18 cellular contexts compared by ENCODE assay signal in genomic region chr17:57774872-57775271, GRCh38. TPM values are rescaled to one million over a fixed set of nuclear protein-coding genes. Genes with fewer than 3 reads are reported as not detected.
DNase-seq lines count a peak whose midpoint lies in the region; ATAC-seq and TF ChIP-seq lines count a peak whose summit lies in the region.
"Had no signal": no experiment of that assay in that cellular context is flagged by ENCODE, and none has a peak within 500 bp of the region (broad histone marks: within the 10 kb centered on the region; RNA-seq: fewer than 3 reads in every experiment).

No MANE protein-coding gene starts in this region.

- no peak for TF ChIP-seq CTCF in HEK293 (tag by site-specific recombination; IDR thresholded peaks at IDR 0.05)
- no peak for TF ChIP-seq CTCF in WERI-Rb-1 (IDR thresholded peaks at IDR 0.05; ENCODE audit: low read depth, low read length)
- no peak for TF ChIP-seq CTCF in neural progenitor cell (IDR thresholded peaks at IDR 0.05)

- no peak overlapping the region for H2AFZ ChIP-seq in neural progenitor cell (replicated peaks)
- H2AFZ ChIP-seq: GM23338 had no signal

- no peak overlapping the region for H3K27ac ChIP-seq in BLaER1
- no peak overlapping the region for H3K27ac ChIP-seq in HEK293 (ENCODE audit: extremely low read depth, low read depth, low read length)
- peak overlapping the region; percentile 81 for H3K27ac ChIP-seq in WERI-Rb-1
- H3K27ac ChIP-seq in neural progenitor cell = no peak overlapping the region
- H3K27ac ChIP-seq: C4-2B, KMS-11 had no signal

- no peak overlapping the region for H3K9ac ChIP-seq in BLaER1
- no peak overlapping the region for H3K9ac ChIP-seq in neural progenitor cell
- H3K9ac ChIP-seq: KMS-11 had no signal

- DNase-seq in WERI-Rb-1 (no peak), neural progenitor cell (ENCODE audit: low spot score) (no peak), NCI-H1048 (lab: John Stamatoyannopoulos, UW) (no peak)
- no peak for DNase-seq in T-helper 2 cell treated with Interferon-gamma antibody and Interleukin-4, amounts not matched to agents 5 μg/mL and 100 μg/mL, for 36 hours (ENCODE audit: low spot score)
- DNase-seq: ACHN; CD4-positive, alpha-beta memory T cell; DMS79 treated with DMSO at 0.1 percent for 48 hours; EL; HFFc6; IMR-90 had no signal

- no peak for ATAC-seq in HG03175 (IDR thresholded peaks at IDR 0.05; ENCODE audit: unreplicated experiment)
- ATAC-seq: GM23338 had no signal

- H3K4me1 ChIP-seq in BLaER1 (peaks cover 28% of the 10 kb centered on the region), HEK293 (ENCODE audit: control insufficient read depth, insufficient read depth, low read length) (no peaks in the 10 kb centered on the region), neural progenitor cell (peaks cover 2% of the 10 kb centered on the region)
- H3K4me1 ChIP-seq: HAP-1 had no signal

- POLR2A ChIA-PET in HEK293 (lab: Yijun Ruan, JAX) = interaction anchor here (0.6 kb wide), 1 partner anchor 176 kb away, joined by 4 read pairs; no protein-coding TSS in a partner anchor

- no peak overlapping the region for H3K4me3 Mint-ChIP-seq in neural progenitor cell
- H3K4me3 Mint-ChIP-seq in T-helper 2 cell treated with Interferon-gamma antibody and Interleukin-4, amounts not matched to agents 5 μg/mL and 100 μg/mL, for 36 hours = no peak overlapping the region
- H3K4me3 Mint-ChIP-seq: CD4-positive, alpha-beta memory T cell; GM23338; HFFc6 had no signal

- H4K20me1 ChIP-seq in BLaER1 = no peaks in the 10 kb centered on the region
- no peaks in the 10 kb centered on the region for H4K20me1 ChIP-seq in neural progenitor cell (ENCODE audit: low read depth)

- H3K27me3 ChIP-seq in BLaER1 (no peaks in the 10 kb centered on the region), WERI-Rb-1 (ENCODE audit: insufficient read depth, low read depth, severe bottlenecking) (no peaks in the 10 kb centered on the region), neural progenitor cell (peaks cover 4% of the 10 kb centered on the region)

- CTCF ChIA-PET in HEK293 (lab: Yijun Ruan, JAX) = interaction anchor here (1.1 to 12.4 kb wide), 2 partner anchors 8 to 27 kb away, joined by 4 to 162 read pairs; no protein-coding TSS in a partner anchor

- no peaks in the 10 kb centered on the region for H3K36me3 Mint-ChIP-seq in neural progenitor cell
- H3K36me3 Mint-ChIP-seq in T-helper 2 cell treated with Interferon-gamma antibody and Interleukin-4, amounts not matched to agents 5 μg/mL and 100 μg/mL, for 36 hours (ENCODE audit: low read depth) = no peaks in the 10 kb centered on the region
- H3K36me3 Mint-ChIP-seq: CD4-positive, alpha-beta memory T cell had no signal

- peak overlapping the region; percentile 36 for H3K27ac Mint-ChIP-seq in neural progenitor cell
- H3K27ac Mint-ChIP-seq in T-helper 2 cell treated with Interferon-gamma antibody and Interleukin-4, amounts not matched to agents 5 μg/mL and 100 μg/mL, for 36 hours = no peak overlapping the region
- H3K27ac Mint-ChIP-seq: CD4-positive, alpha-beta memory T cell; GM23338; HFFc6 had no signal

- no peaks in the 10 kb centered on the region for H3K79me2 ChIP-seq in neural progenitor cell (ENCODE audit: low read depth)

- H3K9me3 ChIP-seq in BLaER1 = no peaks in the 10 kb centered on the region; the same call in 1 of the 2 replicates
- H3K9me3 ChIP-seq in HEK293 (ENCODE audit: control insufficient read depth, insufficient read depth, low read depth, low read length) = no peaks in the 10 kb centered on the region
- no peaks in the 10 kb centered on the region for H3K9me3 ChIP-seq in WERI-Rb-1 (ENCODE audit: severe bottlenecking)
- H3K9me3 ChIP-seq in neural progenitor cell (ENCODE audit: low read depth) = no peaks in the 10 kb centered on the region
- H3K9me3 ChIP-seq: HAP-1 had no signal

- H3K4me3 ChIP-seq in BLaER1 = no peak overlapping the region
- H3K4me3 ChIP-seq in HEK293 (ENCODE audit: low read depth, low read length) = no peak overlapping the region
- H3K4me3 ChIP-seq in WERI-Rb-1 (ENCODE audit: low read depth, low read length) = no peak overlapping the region
- no peak overlapping the region for H3K4me3 ChIP-seq in neural progenitor cell
- H3K4me3 ChIP-seq: GM23338, HAP-1 had no signal

- H3K4me2 ChIP-seq in BLaER1 (peak overlapping the region; percentile 69; the same call in 1 of the 2 replicates), neural progenitor cell (no peak overlapping the region)
- H3K4me2 ChIP-seq: GM23338, KMS-11 had no signal

- H3K9me3 Mint-ChIP-seq in neural progenitor cell = peaks cover 7% of the 10 kb centered on the region
- no peaks in the 10 kb centered on the region for H3K9me3 Mint-ChIP-seq in T-helper 2 cell treated with Interferon-gamma antibody and Interleukin-4, amounts not matched to agents 5 μg/mL and 100 μg/mL, for 36 hours
- H3K9me3 Mint-ChIP-seq: CD4-positive, alpha-beta memory T cell; GM23338; HFFc6 had no signal

- H3K27me3 Mint-ChIP-seq in neural progenitor cell (ENCODE audit: insufficient read depth, low read depth) = peaks cover 13% of the 10 kb centered on the region
- H3K27me3 Mint-ChIP-seq in T-helper 2 cell treated with Interferon-gamma antibody and Interleukin-4, amounts not matched to agents 5 μg/mL and 100 μg/mL, for 36 hours (ENCODE audit: low read depth) = peaks cover 43% of the 10 kb centered on the region

- H3K4me1 Mint-ChIP-seq in neural progenitor cell = peaks cover 8% of the 10 kb centered on the region
- H3K4me1 Mint-ChIP-seq in T-helper 2 cell treated with Interferon-gamma antibody and Interleukin-4, amounts not matched to agents 5 μg/mL and 100 μg/mL, for 36 hours (ENCODE audit: low read depth) = no peaks in the 10 kb centered on the region
- H3K4me1 Mint-ChIP-seq: CD4-positive, alpha-beta memory T cell; GM23338 had no signal

- H3K36me3 ChIP-seq in BLaER1 (no peaks in the 10 kb centered on the region), HEK293 (ENCODE audit: control insufficient read depth in 2 of 2, insufficient read depth in 1 of 2, low read length in 2 of 2) (no peaks in the 10 kb centered on the region), WERI-Rb-1 (no peaks in the 10 kb centered on the region), neural progenitor cell (no peaks in the 10 kb centered on the region)
- H3K36me3 ChIP-seq: HAP-1 had no signal

- H3F3A ChIP-seq in neural progenitor cell (ENCODE audit: low read depth) = no peaks in the 10 kb centered on the region

TF ChIP-seq in HEK293, 187 proteins besides CTCF, POLR2A, EP300 and RAD21:
- no peak for TF ChIP-seq ZBTB17 (tag by site-specific recombination; IDR thresholded peaks at IDR 0.05)
- TF ChIP-seq ZNF324 (tag by site-specific recombination; IDR thresholded peaks at IDR 0.05) = no peak
- peak; percentile 46; the same call in 1 of the 2 replicates for TF ChIP-seq ZNF335 (tag by site-specific recombination; conservative IDR thresholded peaks at IDR 0.05)

RNA-seq across cellular contexts. Expression of gene CCDC182, which starts 29.8 kb away (rescaled TPM):
- not detected in 2 replicates for total RNA-seq in neural progenitor cell (ENCODE audit: low replicate concordance)
- total RNA-seq: A172; CD4-positive, alpha-beta memory T cell; GM23338; HFFc6; IMR-90 had no signal
